Comparison of ENCODE assay signal across 5 cellular contexts in genomic region chr3:37487785-37488184, GRCh38. TPM values are rescaled to one million over a fixed set of nuclear protein-coding genes. Genes with fewer than 3 reads are reported as not detected.
"Had no signal": no experiment of that assay in that cellular context is flagged by ENCODE, and none has a peak within 500 bp of the region (broad histone marks: within the 10 kb centered on the region; RNA-seq: fewer than 3 reads in every experiment).

No MANE protein-coding gene starts in this region.

- H3K9me3 Mint-ChIP-seq: H9 had no signal

- H3K4me1 Mint-ChIP-seq: GM23338 had no signal

- DNase-seq: H9, HCEC 1CT, IMR-90 had no signal

- H3K4me3 ChIP-seq: GM23338 had no signal

- ATAC-seq: GM23338 had no signal

- H3K4me3 Mint-ChIP-seq: GM23338, H9 had no signal

- H3K27ac Mint-ChIP-seq: GM23338, H9 had no signal

RNA-seq across cellular contexts. Expression of gene ITGA9, which starts 35.8 kb away (rescaled TPM):
- total RNA-seq: HT-29 had no signal
- polyA plus RNA-seq: IMR-90 had no signal
